In the genomic region with DNA sequence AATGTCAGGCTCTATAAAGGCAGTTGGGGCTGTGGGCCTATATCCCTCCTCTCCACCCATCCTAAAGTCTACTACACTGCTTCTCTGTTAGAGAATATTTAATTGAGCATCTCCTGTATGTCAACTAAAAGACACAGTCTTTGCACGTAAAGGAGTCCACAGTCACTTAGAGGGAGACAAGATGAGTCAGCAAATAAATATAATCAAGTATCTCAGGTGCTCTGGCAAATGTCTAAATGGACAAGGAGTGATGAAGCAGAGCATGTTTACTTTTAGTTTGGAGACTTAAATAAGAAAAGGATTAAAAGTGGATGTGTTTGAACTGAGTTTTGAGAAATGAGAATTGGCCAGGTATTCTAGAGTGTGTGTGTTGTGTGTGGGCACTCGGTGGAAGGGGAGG, we compare ENCODE assay signal across 1 cellular context.
TF ChIP-seq lines count a peak whose summit lies in the region.

No MANE protein-coding gene starts in this region.

TF ChIP-seq in K562, 482 proteins besides CTCF, POLR2A, EP300 and RAD21 (continued from another document):
- TF ChIP-seq, protein P1, sequence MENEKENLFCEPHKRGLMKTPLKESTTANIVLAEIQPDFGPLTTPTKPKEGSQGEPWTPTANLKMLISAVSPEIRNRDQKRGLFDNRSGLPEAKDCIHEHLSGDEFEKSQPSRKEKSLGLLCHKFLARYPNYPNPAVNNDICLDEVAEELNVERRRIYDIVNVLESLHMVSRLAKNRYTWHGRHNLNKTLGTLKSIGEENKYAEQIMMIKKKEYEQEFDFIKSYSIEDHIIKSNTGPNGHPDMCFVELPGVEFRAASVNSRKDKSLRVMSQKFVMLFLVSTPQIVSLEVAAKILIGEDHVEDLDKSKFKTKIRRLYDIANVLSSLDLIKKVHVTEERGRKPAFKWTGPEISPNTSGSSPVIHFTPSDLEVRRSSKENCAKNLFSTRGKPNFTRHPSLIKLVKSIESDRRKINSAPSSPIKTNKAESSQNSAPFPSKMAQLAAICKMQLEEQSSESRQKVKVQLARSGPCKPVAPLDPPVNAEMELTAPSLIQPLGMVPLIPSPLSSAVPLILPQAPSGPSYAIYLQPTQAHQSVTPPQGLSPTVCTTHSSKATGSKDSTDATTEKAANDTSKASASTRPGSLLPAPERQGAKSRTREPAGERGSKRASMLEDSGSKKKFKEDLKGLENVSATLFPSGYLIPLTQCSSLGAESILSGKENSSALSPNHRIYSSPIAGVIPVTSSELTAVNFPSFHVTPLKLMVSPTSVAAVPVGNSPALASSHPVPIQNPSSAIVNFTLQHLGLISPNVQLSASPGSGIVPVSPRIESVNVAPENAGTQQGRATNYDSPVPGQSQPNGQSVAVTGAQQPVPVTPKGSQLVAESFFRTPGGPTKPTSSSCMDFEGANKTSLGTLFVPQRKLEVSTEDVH (IDR thresholded peaks at IDR 0.05; ENCODE audit: low read depth, partially characterized antibody) = no peak
- 0 out of 2 replicates have a peak, but pooled peaks have one; percentile 13 for TF ChIP-seq ARID1B (IDR thresholded peaks at IDR 0.05)
- TF ChIP-seq NFE2L1 (tag; IDR thresholded peaks at IDR 0.05; ENCODE audit: borderline replicate concordance, low read depth) = peak; percentile 68
- no peak for TF ChIP-seq ZFP91 (CRISPR knock-in tag; IDR thresholded peaks at IDR 0.05)
- no peak for TF ChIP-seq SIRT6 (IDR thresholded peaks at IDR 0.05; ENCODE audit: low read depth, low read length)
- TF ChIP-seq MAFF (IDR thresholded peaks at IDR 0.05; ENCODE audit: low read length) = peak; percentile 93
- no peak for TF ChIP-seq ZNF212 (CRISPR knock-in tag; IDR thresholded peaks at IDR 0.05)
- no peak for TF ChIP-seq E2F3 (CRISPR knock-in tag; IDR thresholded peaks at IDR 0.05)
- TF ChIP-seq, protein P2, sequence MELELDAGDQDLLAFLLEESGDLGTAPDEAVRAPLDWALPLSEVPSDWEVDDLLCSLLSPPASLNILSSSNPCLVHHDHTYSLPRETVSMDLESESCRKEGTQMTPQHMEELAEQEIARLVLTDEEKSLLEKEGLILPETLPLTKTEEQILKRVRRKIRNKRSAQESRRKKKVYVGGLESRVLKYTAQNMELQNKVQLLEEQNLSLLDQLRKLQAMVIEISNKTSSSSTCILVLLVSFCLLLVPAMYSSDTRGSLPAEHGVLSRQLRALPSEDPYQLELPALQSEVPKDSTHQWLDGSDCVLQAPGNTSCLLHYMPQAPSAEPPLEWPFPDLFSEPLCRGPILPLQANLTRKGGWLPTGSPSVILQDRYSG (tag; conservative IDR thresholded peaks at IDR 0.05; ENCODE audit: low read depth) = no peak
- TF ChIP-seq CC2D1A (IDR thresholded peaks at IDR 0.05) = no peak
- TF ChIP-seq, protein P3, sequence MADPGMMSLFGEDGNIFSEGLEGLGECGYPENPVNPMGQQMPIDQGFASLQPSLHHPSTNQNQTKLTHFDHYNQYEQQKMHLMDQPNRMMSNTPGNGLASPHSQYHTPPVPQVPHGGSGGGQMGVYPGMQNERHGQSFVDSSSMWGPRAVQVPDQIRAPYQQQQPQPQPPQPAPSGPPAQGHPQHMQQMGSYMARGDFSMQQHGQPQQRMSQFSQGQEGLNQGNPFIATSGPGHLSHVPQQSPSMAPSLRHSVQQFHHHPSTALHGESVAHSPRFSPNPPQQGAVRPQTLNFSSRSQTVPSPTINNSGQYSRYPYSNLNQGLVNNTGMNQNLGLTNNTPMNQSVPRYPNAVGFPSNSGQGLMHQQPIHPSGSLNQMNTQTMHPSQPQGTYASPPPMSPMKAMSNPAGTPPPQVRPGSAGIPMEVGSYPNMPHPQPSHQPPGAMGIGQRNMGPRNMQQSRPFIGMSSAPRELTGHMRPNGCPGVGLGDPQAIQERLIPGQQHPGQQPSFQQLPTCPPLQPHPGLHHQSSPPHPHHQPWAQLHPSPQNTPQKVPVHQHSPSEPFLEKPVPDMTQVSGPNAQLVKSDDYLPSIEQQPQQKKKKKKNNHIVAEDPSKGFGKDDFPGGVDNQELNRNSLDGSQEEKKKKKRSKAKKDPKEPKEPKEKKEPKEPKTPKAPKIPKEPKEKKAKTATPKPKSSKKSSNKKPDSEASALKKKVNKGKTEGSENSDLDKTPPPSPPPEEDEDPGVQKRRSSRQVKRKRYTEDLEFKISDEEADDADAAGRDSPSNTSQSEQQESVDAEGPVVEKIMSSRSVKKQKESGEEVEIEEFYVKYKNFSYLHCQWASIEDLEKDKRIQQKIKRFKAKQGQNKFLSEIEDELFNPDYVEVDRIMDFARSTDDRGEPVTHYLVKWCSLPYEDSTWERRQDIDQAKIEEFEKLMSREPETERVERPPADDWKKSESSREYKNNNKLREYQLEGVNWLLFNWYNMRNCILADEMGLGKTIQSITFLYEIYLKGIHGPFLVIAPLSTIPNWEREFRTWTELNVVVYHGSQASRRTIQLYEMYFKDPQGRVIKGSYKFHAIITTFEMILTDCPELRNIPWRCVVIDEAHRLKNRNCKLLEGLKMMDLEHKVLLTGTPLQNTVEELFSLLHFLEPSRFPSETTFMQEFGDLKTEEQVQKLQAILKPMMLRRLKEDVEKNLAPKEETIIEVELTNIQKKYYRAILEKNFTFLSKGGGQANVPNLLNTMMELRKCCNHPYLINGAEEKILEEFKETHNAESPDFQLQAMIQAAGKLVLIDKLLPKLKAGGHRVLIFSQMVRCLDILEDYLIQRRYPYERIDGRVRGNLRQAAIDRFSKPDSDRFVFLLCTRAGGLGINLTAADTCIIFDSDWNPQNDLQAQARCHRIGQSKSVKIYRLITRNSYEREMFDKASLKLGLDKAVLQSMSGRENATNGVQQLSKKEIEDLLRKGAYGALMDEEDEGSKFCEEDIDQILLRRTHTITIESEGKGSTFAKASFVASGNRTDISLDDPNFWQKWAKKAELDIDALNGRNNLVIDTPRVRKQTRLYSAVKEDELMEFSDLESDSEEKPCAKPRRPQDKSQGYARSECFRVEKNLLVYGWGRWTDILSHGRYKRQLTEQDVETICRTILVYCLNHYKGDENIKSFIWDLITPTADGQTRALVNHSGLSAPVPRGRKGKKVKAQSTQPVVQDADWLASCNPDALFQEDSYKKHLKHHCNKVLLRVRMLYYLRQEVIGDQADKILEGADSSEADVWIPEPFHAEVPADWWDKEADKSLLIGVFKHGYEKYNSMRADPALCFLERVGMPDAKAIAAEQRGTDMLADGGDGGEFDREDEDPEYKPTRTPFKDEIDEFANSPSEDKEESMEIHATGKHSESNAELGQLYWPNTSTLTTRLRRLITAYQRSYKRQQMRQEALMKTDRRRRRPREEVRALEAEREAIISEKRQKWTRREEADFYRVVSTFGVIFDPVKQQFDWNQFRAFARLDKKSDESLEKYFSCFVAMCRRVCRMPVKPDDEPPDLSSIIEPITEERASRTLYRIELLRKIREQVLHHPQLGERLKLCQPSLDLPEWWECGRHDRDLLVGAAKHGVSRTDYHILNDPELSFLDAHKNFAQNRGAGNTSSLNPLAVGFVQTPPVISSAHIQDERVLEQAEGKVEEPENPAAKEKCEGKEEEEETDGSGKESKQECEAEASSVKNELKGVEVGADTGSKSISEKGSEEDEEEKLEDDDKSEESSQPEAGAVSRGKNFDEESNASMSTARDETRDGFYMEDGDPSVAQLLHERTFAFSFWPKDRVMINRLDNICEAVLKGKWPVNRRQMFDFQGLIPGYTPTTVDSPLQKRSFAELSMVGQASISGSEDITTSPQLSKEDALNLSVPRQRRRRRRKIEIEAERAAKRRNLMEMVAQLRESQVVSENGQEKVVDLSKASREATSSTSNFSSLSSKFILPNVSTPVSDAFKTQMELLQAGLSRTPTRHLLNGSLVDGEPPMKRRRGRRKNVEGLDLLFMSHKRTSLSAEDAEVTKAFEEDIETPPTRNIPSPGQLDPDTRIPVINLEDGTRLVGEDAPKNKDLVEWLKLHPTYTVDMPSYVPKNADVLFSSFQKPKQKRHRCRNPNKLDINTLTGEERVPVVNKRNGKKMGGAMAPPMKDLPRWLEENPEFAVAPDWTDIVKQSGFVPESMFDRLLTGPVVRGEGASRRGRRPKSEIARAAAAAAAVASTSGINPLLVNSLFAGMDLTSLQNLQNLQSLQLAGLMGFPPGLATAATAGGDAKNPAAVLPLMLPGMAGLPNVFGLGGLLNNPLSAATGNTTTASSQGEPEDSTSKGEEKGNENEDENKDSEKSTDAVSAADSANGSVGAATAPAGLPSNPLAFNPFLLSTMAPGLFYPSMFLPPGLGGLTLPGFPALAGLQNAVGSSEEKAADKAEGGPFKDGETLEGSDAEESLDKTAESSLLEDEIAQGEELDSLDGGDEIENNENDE (IDR thresholded peaks at IDR 0.05; ENCODE audit: low read depth, low read length) = no peak
- peak; percentile 93 for TF ChIP-seq MAFG (tag; conservative IDR thresholded peaks at IDR 0.05)
- TF ChIP-seq TSC22D4 (tag; IDR thresholded peaks at IDR 0.05) = no peak
- TF ChIP-seq KLF1 (tag; IDR thresholded peaks at IDR 0.05) = no peak
- no peak for TF ChIP-seq ZKSCAN8 (CRISPR knock-in tag; IDR thresholded peaks at IDR 0.05)
- peak; percentile 91 for TF ChIP-seq C11orf30 (IDR thresholded peaks at IDR 0.05; ENCODE audit: low read depth)
- TF ChIP-seq NFE2 (IDR thresholded peaks at IDR 0.05; ENCODE audit: low read depth) = peak; percentile 79
- TF ChIP-seq ZNF316 (IDR thresholded peaks at IDR 0.05) = peak; percentile 96
TF ChIP-seq in K562: peak in this region for 8.
